ENCODE assay signal across 14 cellular contexts in the genomic region with DNA sequence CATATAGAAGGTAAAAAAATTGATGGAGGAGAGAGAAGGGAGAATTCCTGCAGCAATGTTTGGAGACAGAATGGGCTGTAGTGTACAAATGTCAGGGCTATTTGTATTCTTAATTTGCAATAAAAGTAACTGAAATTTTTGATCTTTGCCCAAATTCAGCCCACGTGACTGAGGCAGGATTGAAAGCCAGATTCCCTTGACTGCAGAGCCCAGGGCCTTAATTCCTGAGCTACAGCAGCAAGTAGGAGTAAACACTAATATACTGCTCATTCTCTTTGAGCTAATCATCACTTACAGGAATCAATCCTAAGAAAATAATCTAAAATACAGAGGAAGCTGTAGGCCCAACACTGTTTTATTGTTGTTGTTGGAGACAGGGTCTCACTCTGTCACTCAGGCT.
"Had no signal": no experiment of that assay in that cellular context is flagged by ENCODE, and none has a peak within 500 bp of the region (broad histone marks: within the 10 kb centered on the region; RNA-seq: fewer than 3 reads in every experiment).

No MANE protein-coding gene starts in this region.

- H3K9me3 ChIP-seq: colonic mucosa, upper lobe of left lung had no signal

- H3K27ac ChIP-seq: colonic mucosa, upper lobe of left lung had no signal

- DNase-seq: activated CD4-positive, alpha-beta T cell treated with anti-CD3 and anti-CD28 coated beads, Interleukin-2, amount 10 ng/mL, durations not matched to agents 7 days and 5 days; activated CD8-positive, alpha-beta memory T cell treated with anti-CD3 and anti-CD28 coated beads, Interleukin-2, amount 50 U/mL, for 4 hours; activated naive CD4-positive, alpha-beta T cell treated with anti-CD3 and anti-CD28 coated beads for 36 hours; activated T-cell treated with anti-CD3 and anti-CD28 coated beads, Interleukin-2, amount 50 U/mL, for 4 hours; anterior cingulate cortex; central memory CD4-positive, alpha-beta T cell; colonic mucosa; erythroblast; mesendoderm; naive thymus-derived CD8-positive, alpha-beta T cell; stimulated activated naive CD8-positive, alpha-beta T cell treated with anti-CD3 and anti-CD28 coated beads, Interleukin-15, amount 100 ng/mL, for 72 hours; T1000; upper lobe of left lung had no signal

- H3K27me3 ChIP-seq: colonic mucosa, upper lobe of left lung had no signal

- H3K4me3 ChIP-seq: colonic mucosa, upper lobe of left lung had no signal

- H3K4me1 ChIP-seq: colonic mucosa had no signal

- H3K36me3 ChIP-seq: colonic mucosa, upper lobe of left lung had no signal

- ATAC-seq: activated CD4-positive, CD25-positive, alpha-beta regulatory T cell treated with anti-CD3 and anti-CD28 coated beads, Interleukin-2, amount 50 U/mL, for 24 hours; activated T-cell treated with anti-CD3 and anti-CD28 coated beads, Interleukin-2, amount 50 U/mL, for 4 hours; naive thymus-derived CD8-positive, alpha-beta T cell; stimulated activated naive CD8-positive, alpha-beta T cell treated with anti-CD3 and anti-CD28 coated beads, Interleukin-15, amount 100 ng/mL, for 72 hours had no signal
